In genomic region chr22:43880743-43881055, GRCh38 we compare ENCODE assay signal across 1 cellular context.
TF ChIP-seq lines count a peak whose summit lies in the region.

No MANE protein-coding gene starts in this region.

TF ChIP-seq in H1, 55 proteins besides CTCF, POLR2A, EP300 and RAD21 (continued from another document):
- TF ChIP-seq ATF3 (IDR thresholded peaks at IDR 0.05; ENCODE audit: insufficient read depth, low read depth, low read length) (no peak), HDAC2 (IDR thresholded peaks at IDR 0.05; ENCODE audit: borderline replicate concordance in 1 of 2, low read depth in 2 of 2, low read length in 2 of 2) (no peak), NANOG (IDR thresholded peaks at IDR 0.05; ENCODE audit: insufficient read depth, low read depth, low read length, poor library complexity, severe bottlenecking) (no peak), CHD2 (IDR thresholded peaks at IDR 0.05; ENCODE audit: low read length) (no peak), TAF7 (optimal IDR thresholded peaks at IDR 0.05; ENCODE audit: borderline replicate concordance, low read depth, low read length) (no peak), JUND (IDR thresholded peaks at IDR 0.05; ENCODE audit: low read length) (no peak)
